In the genomic region with DNA sequence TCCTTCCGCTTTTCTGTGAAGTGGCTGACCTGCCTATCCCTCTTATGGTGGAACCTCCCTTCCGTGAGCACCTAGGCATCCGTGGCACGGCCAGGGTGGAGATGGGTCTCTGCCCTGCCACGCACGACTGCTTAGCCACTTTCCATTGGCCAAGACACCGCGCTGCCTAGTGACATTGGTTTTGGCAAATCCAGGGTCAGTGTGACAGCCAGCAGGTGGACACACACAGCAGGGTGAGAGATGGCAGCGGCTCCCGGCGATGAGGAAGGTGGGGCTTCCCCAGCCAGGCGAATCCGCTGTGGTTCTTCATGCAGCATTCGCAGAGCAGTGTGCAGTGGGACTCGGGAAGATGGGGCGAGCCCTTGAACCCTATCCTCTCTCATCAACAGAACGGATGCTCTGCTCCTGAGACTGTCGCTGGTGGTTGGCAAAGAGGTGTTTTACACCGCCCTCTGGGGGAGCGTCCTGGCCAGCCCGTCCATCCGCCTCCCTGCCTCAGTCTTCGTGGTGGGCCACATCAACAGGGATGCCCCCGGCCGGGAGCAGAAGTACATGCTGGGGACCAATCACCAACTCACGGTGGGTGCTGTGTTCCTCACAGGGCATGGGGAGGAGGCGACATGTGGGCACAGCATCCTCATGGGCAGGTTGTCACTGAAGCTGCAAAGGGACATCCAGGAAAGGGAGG, we compare ENCODE assay signal across 1 cellular context.
TF ChIP-seq lines count a peak whose summit lies in the region.

No MANE protein-coding gene starts in this region.

TF ChIP-seq in GM12878, 131 proteins besides CTCF, POLR2A, EP300 and RAD21:
- TF ChIP-seq HCFC1 (IDR thresholded peaks at IDR 0.05; ENCODE audit: low read length) (no peak), HSF1 (IDR thresholded peaks at IDR 0.05; ENCODE audit: low read depth, low read length) (no peak), ZNF274 (IDR thresholded peaks at IDR 0.05; ENCODE audit: insufficient read depth, insufficient read length) (no peak), ESRRA (IDR thresholded peaks at IDR 0.05; ENCODE audit: low read length) (no peak), USF1 (IDR thresholded peaks at IDR 0.05; ENCODE audit: borderline replicate concordance, extremely low read length, insufficient read depth, low read depth, low read length) (no peak), STAT3 (IDR thresholded peaks at IDR 0.05; ENCODE audit: low read depth, low read length) (no peak), WRNIP1 (IDR thresholded peaks at IDR 0.05; ENCODE audit: borderline replicate concordance, low read depth, low read length) (no peak), MTA2 (IDR thresholded peaks at IDR 0.05; ENCODE audit: low read depth) (no peak), IKZF1 (conservative IDR thresholded peaks at IDR 0.05) (no peak), MYB (IDR thresholded peaks at IDR 0.05; ENCODE audit: borderline replicate concordance, low read depth, low read length) (no peak), SREBF2 (IDR thresholded peaks at IDR 0.05; ENCODE audit: low read length) (no peak), SMAD1 (IDR thresholded peaks at IDR 0.05; ENCODE audit: low read depth, partially characterized antibody) (no peak), LARP7 (IDR thresholded peaks at IDR 0.05) (no peak), YBX1 (IDR thresholded peaks at IDR 0.05) (no peak), RBBP5 (conservative IDR thresholded peaks at IDR 0.05) (no peak)
- TF ChIP-seq, protein P1, sequence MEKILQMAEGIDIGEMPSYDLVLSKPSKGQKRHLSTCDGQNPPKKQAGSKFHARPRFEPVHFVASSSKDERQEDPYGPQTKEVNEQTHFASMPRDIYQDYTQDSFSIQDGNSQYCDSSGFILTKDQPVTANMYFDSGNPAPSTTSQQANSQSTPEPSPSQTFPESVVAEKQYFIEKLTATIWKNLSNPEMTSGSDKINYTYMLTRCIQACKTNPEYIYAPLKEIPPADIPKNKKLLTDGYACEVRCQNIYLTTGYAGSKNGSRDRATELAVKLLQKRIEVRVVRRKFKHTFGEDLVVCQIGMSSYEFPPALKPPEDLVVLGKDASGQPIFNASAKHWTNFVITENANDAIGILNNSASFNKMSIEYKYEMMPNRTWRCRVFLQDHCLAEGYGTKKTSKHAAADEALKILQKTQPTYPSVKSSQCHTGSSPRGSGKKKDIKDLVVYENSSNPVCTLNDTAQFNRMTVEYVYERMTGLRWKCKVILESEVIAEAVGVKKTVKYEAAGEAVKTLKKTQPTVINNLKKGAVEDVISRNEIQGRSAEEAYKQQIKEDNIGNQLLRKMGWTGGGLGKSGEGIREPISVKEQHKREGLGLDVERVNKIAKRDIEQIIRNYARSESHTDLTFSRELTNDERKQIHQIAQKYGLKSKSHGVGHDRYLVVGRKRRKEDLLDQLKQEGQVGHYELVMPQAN (conservative IDR thresholded peaks at IDR 0.05), result no peak
- TF ChIP-seq, protein P2, sequence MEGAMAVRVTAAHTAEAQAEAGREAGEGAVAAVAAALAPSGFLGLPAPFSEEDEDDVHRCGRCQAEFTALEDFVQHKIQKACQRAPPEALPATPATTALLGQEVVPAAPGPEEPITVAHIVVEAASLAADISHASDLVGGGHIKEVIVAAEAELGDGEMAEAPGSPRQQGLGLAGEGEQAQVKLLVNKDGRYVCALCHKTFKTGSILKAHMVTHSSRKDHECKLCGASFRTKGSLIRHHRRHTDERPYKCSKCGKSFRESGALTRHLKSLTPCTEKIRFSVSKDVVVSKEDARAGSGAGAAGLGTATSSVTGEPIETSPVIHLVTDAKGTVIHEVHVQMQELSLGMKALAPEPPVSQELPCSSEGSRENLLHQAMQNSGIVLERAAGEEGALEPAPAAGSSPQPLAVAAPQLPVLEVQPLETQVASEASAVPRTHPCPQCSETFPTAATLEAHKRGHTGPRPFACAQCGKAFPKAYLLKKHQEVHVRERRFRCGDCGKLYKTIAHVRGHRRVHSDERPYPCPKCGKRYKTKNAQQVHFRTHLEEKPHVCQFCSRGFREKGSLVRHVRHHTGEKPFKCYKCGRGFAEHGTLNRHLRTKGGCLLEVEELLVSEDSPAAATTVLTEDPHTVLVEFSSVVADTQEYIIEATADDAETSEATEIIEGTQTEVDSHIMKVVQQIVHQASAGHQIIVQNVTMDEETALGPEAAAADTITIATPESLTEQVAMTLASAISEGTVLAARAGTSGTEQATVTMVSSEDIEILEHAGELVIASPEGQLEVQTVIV (IDR thresholded peaks at IDR 0.05; ENCODE audit: borderline replicate concordance, partially characterized antibody), result no peak
- TF ChIP-seq, protein P3, sequence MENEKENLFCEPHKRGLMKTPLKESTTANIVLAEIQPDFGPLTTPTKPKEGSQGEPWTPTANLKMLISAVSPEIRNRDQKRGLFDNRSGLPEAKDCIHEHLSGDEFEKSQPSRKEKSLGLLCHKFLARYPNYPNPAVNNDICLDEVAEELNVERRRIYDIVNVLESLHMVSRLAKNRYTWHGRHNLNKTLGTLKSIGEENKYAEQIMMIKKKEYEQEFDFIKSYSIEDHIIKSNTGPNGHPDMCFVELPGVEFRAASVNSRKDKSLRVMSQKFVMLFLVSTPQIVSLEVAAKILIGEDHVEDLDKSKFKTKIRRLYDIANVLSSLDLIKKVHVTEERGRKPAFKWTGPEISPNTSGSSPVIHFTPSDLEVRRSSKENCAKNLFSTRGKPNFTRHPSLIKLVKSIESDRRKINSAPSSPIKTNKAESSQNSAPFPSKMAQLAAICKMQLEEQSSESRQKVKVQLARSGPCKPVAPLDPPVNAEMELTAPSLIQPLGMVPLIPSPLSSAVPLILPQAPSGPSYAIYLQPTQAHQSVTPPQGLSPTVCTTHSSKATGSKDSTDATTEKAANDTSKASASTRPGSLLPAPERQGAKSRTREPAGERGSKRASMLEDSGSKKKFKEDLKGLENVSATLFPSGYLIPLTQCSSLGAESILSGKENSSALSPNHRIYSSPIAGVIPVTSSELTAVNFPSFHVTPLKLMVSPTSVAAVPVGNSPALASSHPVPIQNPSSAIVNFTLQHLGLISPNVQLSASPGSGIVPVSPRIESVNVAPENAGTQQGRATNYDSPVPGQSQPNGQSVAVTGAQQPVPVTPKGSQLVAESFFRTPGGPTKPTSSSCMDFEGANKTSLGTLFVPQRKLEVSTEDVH (IDR thresholded peaks at IDR 0.05; ENCODE audit: low read depth, partially characterized antibody), result no peak
- TF ChIP-seq, protein P4, sequence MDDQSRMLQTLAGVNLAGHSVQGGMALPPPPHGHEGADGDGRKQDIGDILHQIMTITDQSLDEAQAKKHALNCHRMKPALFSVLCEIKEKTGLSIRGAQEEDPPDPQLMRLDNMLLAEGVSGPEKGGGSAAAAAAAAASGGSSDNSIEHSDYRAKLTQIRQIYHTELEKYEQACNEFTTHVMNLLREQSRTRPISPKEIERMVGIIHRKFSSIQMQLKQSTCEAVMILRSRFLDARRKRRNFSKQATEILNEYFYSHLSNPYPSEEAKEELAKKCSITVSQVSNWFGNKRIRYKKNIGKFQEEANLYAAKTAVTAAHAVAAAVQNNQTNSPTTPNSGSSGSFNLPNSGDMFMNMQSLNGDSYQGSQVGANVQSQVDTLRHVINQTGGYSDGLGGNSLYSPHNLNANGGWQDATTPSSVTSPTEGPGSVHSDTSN (IDR thresholded peaks at IDR 0.05; ENCODE audit: insufficient replicate concordance, low read depth, low read length), result no peak
